17 cellular contexts compared by ENCODE assay signal in the genomic region with DNA sequence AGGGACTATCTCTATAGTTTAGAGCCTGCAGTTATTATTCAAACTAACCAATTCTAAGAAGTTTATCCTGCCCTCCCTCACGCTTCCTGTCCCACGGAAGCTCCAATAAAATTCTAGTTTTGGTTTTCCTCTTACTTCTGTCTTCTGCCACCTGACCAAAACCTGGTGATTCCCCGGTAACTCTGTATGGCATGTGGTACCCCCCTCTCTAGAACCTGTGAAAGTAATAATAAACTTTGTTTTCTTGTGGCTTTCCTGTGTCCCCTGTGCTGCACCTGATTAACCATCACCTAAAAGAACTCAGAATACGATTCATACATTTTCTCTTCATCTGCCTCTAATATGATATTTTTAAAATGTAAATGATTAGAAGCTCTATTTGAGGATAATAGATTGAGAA.
DNase-seq lines count a peak whose midpoint lies in the region; ATAC-seq and TF ChIP-seq lines count a peak whose summit lies in the region.
"Had no signal": no experiment of that assay in that cellular context is flagged by ENCODE, and none has a peak within 500 bp of the region (broad histone marks: within the 10 kb centered on the region; RNA-seq: fewer than 3 reads in every experiment).

No MANE protein-coding gene starts in this region.

- H3K4me1 ChIP-seq in Karpas-422 (ENCODE audit: low read length), result peaks cover 96% of the 10 kb centered on the region

- POLR2A ChIA-PET in activated CD4-positive, alpha-beta T cell treated with anti-CD3 and anti-CD28 coated beads, Interleukin-2, amount 10 ng/mL, durations not matched to agents 7 days and 5 days (lab: Charles Lee), result no interaction called here

- H3K9ac ChIP-seq in Karpas-422 (ENCODE audit: low read length), result no peak overlapping the region

- no peak overlapping the region for H2AFZ ChIP-seq in Karpas-422 (ENCODE audit: low read length)
- H2AFZ ChIP-seq: GM23338 had no signal

- CTCF ChIA-PET in activated CD4-positive, alpha-beta T cell treated with anti-CD3 and anti-CD28 coated beads, Interleukin-2, amount 10 ng/mL, durations not matched to agents 7 days and 5 days (lab: Charles Lee), result no interaction called here

- H3K9me3 ChIP-seq in Karpas-422 (ENCODE audit: low read length), result no peaks in the 10 kb centered on the region

- no peaks in the 10 kb centered on the region for H3K36me3 Mint-ChIP-seq in progenitor cell of endocrine pancreas (ENCODE audit: insufficient read depth)
- H3K36me3 Mint-ChIP-seq in activated CD4-positive, alpha-beta T cell treated with anti-CD3 and anti-CD28 coated beads, Interleukin-2, amount 10 ng/mL, durations not matched to agents 7 days and 5 days (ENCODE audit: low read depth), result no peaks in the 10 kb centered on the region
- H3K36me3 Mint-ChIP-seq: CD4-positive, alpha-beta memory T cell had no signal

- ATAC-seq in GM19463 (IDR thresholded peaks at IDR 0.05; ENCODE audit: unreplicated experiment), result peak; percentile 53
- ATAC-seq in HG03095 (IDR thresholded peaks at IDR 0.05; ENCODE audit: unreplicated experiment), result peak; percentile 43
- no peak for ATAC-seq in HG02798 (IDR thresholded peaks at IDR 0.05; ENCODE audit: poor library complexity, unreplicated experiment)
- ATAC-seq: GM23338, HCT116 had no signal

- H3K27me3 Mint-ChIP-seq in progenitor cell of endocrine pancreas, result no peaks in the 10 kb centered on the region
- peaks cover 4% of the 10 kb centered on the region for H3K27me3 Mint-ChIP-seq in activated CD4-positive, alpha-beta T cell treated with anti-CD3 and anti-CD28 coated beads, Interleukin-2, amount 10 ng/mL, durations not matched to agents 7 days and 5 days
- H3K27me3 Mint-ChIP-seq: CD4-positive, alpha-beta memory T cell had no signal

- no peak for TF ChIP-seq CTCF in progenitor cell of endocrine pancreas (IDR thresholded peaks at IDR 0.05; ENCODE audit: unreplicated experiment)

- H3K27ac Mint-ChIP-seq in progenitor cell of endocrine pancreas, result no peak overlapping the region
- no peak overlapping the region for H3K27ac Mint-ChIP-seq in activated CD4-positive, alpha-beta T cell treated with anti-CD3 and anti-CD28 coated beads, Interleukin-2, amount 10 ng/mL, durations not matched to agents 7 days and 5 days
- H3K27ac Mint-ChIP-seq: CD4-positive, alpha-beta memory T cell; GM23338; H9 had no signal

- no peaks in the 10 kb centered on the region for H3K9me2 ChIP-seq in Karpas-422 (replicated peaks; ENCODE audit: insufficient read depth, low read length)

- H3K36me3 ChIP-seq in Karpas-422 (ENCODE audit: insufficient read depth, low read length), result no peaks in the 10 kb centered on the region

- H4K20me1 ChIP-seq in Karpas-422 (ENCODE audit: insufficient read depth, low read depth, low read length), result no peaks in the 10 kb centered on the region

- no peak for DNase-seq in Karpas-422
- no peak for DNase-seq in progenitor cell of endocrine pancreas (ENCODE audit: low spot score, unreplicated experiment)
- DNase-seq in activated CD4-positive, alpha-beta T cell treated with anti-CD3 and anti-CD28 coated beads, Interleukin-2, amount 10 ng/mL, durations not matched to agents 7 days and 5 days, result no peak
- DNase-seq in NCI-H2171 (lab: John Stamatoyannopoulos, UW), result no peak
- DNase-seq: C1 segment of cervical spinal cord; Calu3; CD4-positive, alpha-beta memory T cell; COR-L47; DMS53; DMS79 treated with DMSO at 0.1 percent for 48 hours; GF-D8; H9 had no signal

- H3K27ac ChIP-seq in Karpas-422 (ENCODE audit: low read length), result peak overlapping the region; percentile 99

- H3K4me2 ChIP-seq in Karpas-422 (ENCODE audit: low read depth, low read length, poor library complexity, severe bottlenecking), result no peak overlapping the region
- H3K4me2 ChIP-seq: GM23338 had no signal

- no peak overlapping the region for H3K4me3 Mint-ChIP-seq in progenitor cell of endocrine pancreas (ENCODE audit: low read depth)
- no peak overlapping the region for H3K4me3 Mint-ChIP-seq in activated CD4-positive, alpha-beta T cell treated with anti-CD3 and anti-CD28 coated beads, Interleukin-2, amount 10 ng/mL, durations not matched to agents 7 days and 5 days
- H3K4me3 Mint-ChIP-seq: CD4-positive, alpha-beta memory T cell; GM23338; H9 had no signal

- H3K9me3 Mint-ChIP-seq in progenitor cell of endocrine pancreas (ENCODE audit: low read depth), result no peaks in the 10 kb centered on the region
- no peaks in the 10 kb centered on the region for H3K9me3 Mint-ChIP-seq in activated CD4-positive, alpha-beta T cell treated with anti-CD3 and anti-CD28 coated beads, Interleukin-2, amount 10 ng/mL, durations not matched to agents 7 days and 5 days

- H3K79me2 ChIP-seq in Karpas-422 (ENCODE audit: low read length), result no peaks in the 10 kb centered on the region

- no peak overlapping the region for H3K4me3 ChIP-seq in Karpas-422 (ENCODE audit: low read length)
- H3K4me3 ChIP-seq: GM23338 had no signal

- H3K27me3 ChIP-seq in Karpas-422 (ENCODE audit: low read length), result no peaks in the 10 kb centered on the region

- peaks cover 7% of the 10 kb centered on the region for H3K4me1 Mint-ChIP-seq in progenitor cell of endocrine pancreas (ENCODE audit: low read depth)
- H3K4me1 Mint-ChIP-seq in activated CD4-positive, alpha-beta T cell treated with anti-CD3 and anti-CD28 coated beads, Interleukin-2, amount 10 ng/mL, durations not matched to agents 7 days and 5 days, result no peaks in the 10 kb centered on the region
- H3K4me1 Mint-ChIP-seq: CD4-positive, alpha-beta memory T cell had no signal
